Comparison of ENCODE assay signal across 26 cellular contexts in the genomic region with DNA sequence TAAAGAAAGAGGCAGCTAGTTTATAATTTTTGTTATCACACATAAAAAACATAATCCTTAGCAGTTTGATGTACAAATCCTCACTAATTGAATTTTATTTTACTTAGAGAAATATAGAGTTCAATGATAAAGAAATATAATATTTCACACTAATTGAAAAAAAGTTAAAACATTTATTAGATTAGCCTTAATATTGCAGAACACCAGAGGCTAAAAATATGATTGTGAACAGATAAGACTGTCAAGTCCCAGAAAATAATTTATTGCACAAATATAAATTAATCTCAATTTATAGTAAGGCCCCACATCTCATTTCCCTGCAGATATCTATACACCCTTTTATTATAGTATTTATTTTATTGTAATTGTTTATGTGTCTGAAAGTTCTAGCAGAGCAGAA.
"Had no signal": no experiment of that assay in that cellular context is flagged by ENCODE, and none has a peak within 500 bp of the region (broad histone marks: within the 10 kb centered on the region; RNA-seq: fewer than 3 reads in every experiment).

No MANE protein-coding gene starts in this region.

- H3K9me3 ChIP-seq: stomach, testis, thoracic aorta, thyroid gland, tibial artery, tibial nerve, upper lobe of left lung, upper lobe of right lung, uterus, vagina had no signal

- H3K27ac ChIP-seq: stomach, testis, thoracic aorta, thyroid gland, tibial artery, tibial nerve, transverse colon, upper lobe of left lung, upper lobe of right lung, uterus, vagina had no signal

- H3K27me3 ChIP-seq: stomach, testis, thyroid gland, tibial artery, tibial nerve, transverse colon, upper lobe of left lung, upper lobe of right lung, uterus, vagina had no signal

- FAIRE-seq: urothelium cell line had no signal

- H3K4me1 ChIP-seq: stomach, testis, thyroid gland, tibial artery, tibial nerve, transverse colon, upper lobe of left lung, upper lobe of right lung, uterus, vagina had no signal

- DNase-seq: stimulated activated CD4-positive, alpha-beta T cell treated with anti-CD3 and anti-CD28 coated beads, Interleukin-2, amount 100 ng/mL, for 48 hours; stimulated activated CD4-positive, alpha-beta T cell treated with anti-CD3 and anti-CD28 coated beads, Interleukin-4, amount 100 ng/mL, for 1 hour; stimulated activated CD4-positive, alpha-beta T cell treated with anti-CD3 and anti-CD28 coated beads, Interleukin-4, amount 100 ng/mL, for 24 hours; stimulated activated CD4-positive, alpha-beta T cell treated with anti-CD3 and anti-CD28 coated beads, Interleukin-4, amount 100 ng/mL, for 4 hours; stimulated activated CD8-positive, alpha-beta memory T cell treated with anti-CD3 and anti-CD28 coated beads, Interleukin-4, amount 100 ng/mL, for 48 hours; stimulated activated naive B cell treated with anti-CD40 and anti-IgM and Interleukin-4, amounts not matched to agents 10 μg/mL and 1 μg/mL and 100 μg/mL, for 72 hours; stimulated activated naive CD4-positive, alpha-beta T cell; stimulated activated naive CD4-positive, alpha-beta T cell treated with Interleukin-2 at 50 U/mL for 16 hours; stimulated activated naive CD8-positive, alpha-beta T cell treated with anti-CD3 and anti-CD28 coated beads, Interleukin-15, amount 100 ng/mL, for 72 hours; stimulated activated naive CD8-positive, alpha-beta T cell treated with anti-CD3 and anti-CD28 coated beads, Interleukin-15, Interleukin-2, amounts not matched to agents 100 U/mL and 50 U/mL, for 24 hours; stomach; substantia nigra; testis; thyroid gland; tibial artery; transverse colon; trophoblast cell; upper lobe of left lung; upper lobe of right lung; uterus had no signal

- H3K4me3 ChIP-seq: stomach, testis, thoracic aorta, thyroid gland, tibial artery, tibial nerve, transverse colon, upper lobe of left lung, upper lobe of right lung, uterus, vagina had no signal

- ATAC-seq: stimulated activated effector memory CD8-positive, alpha-beta T cell treated with anti-CD3 and anti-CD28 coated beads, Interleukin-12 subunit alpha, Interleukin-12 subunit beta, amount 100 ng/mL, for 72 hours; stimulated activated memory B cell treated with anti-CD40 and anti-IgM and Interleukin-4, amounts not matched to agents 10 μg/mL and 1 μg/mL and 100 μg/mL, for 72 hours; stimulated activated naive B cell treated with anti-CD40 and anti-IgM and Interleukin-4, amounts not matched to agents 10 μg/mL and 1 μg/mL and 100 μg/mL, for 72 hours; stimulated activated naive CD8-positive, alpha-beta T cell treated with anti-CD3 and anti-CD28 coated beads, Interleukin-15, amount 100 ng/mL, for 72 hours; stimulated activated naive CD8-positive, alpha-beta T cell treated with anti-CD3 and anti-CD28 coated beads, Interleukin-15, Interleukin-2, amounts not matched to agents 100 U/mL and 50 U/mL, for 24 hours; upper lobe of right lung had no signal

- H3K36me3 ChIP-seq: stomach, thoracic aorta, thyroid gland, tibial artery, tibial nerve, transverse colon, upper lobe of left lung, upper lobe of right lung, uterus, vagina had no signal
